Comparison of ENCODE assay signal across 8 cellular contexts in the genomic region with DNA sequence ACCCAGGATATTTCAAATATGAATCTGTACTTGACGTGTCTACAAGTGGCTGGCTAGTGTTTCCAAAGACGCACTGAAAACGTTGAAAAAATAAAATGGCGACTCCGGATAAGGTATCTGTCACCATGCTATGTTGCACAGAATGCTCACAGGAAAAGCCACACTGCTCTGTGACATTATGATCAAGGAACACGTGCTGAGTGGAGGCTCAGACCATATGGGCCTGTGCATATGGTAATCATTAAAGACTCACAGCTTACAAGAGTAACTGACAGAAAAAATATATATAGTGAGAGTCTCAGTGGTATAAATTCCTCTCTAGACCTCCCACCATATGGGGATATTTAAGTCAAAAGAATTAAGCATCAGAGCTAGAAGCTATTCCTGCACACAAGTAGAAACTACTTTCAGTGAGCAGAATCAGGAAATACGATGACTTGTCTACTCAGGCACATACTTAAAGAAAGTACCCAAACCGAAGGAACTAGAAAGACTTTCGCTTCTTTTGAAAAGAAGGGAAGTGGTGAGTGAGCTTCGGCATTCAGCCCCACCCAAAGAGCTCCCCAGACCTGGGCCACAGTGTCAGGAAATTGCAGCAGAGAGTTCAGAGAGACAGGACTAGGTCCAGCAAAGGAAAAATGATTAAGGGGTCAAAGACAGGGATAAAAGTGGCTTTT.
DNase-seq lines count a peak whose midpoint lies in the region; ATAC-seq and TF ChIP-seq lines count a peak whose summit lies in the region.

No MANE protein-coding gene starts in this region.

- no peaks in the 10 kb centered on the region for H3K27me3 ChIP-seq in CD4-positive, alpha-beta memory T cell (ENCODE audit: insufficient read depth, low read length)
- H3K27me3 ChIP-seq in transverse colon (no peaks in the 10 kb centered on the region), dorsolateral prefrontal cortex (peaks cover 0 to 14% (median 0%) of the 10 kb centered on the region in 45 donors)

- WGBS in transverse colon (ENCODE audit: low coverage in 1 of 2), 2 donors, result 62 to 65% methylated on average over 10 of the region's 10 CpGs

- peaks cover 33 to 61% (median 49%) of the 10 kb centered on the region in 4 donors for H3K4me1 Mint-ChIP-seq in CD4-positive, alpha-beta memory T cell
- H3K4me1 Mint-ChIP-seq in IgD-negative memory B cell, result peaks cover 20 to 28% (median 28%) of the 10 kb centered on the region in 3 donors

- H3K27ac ChIP-seq in CD4-positive, alpha-beta memory T cell (ENCODE audit: low read depth, low read length), result peak overlapping the region; percentile 65
- H3K27ac ChIP-seq in transverse colon (peak overlapping the region in 2 of 4 donors; percentile 32 to 44), dorsolateral prefrontal cortex (no peak overlapping the region)

- TF ChIP-seq EP300 in transverse colon (IDR thresholded peaks at IDR 0.05; ENCODE audit: low read depth), result no peak

- TF ChIP-seq CTCF in transverse colon (IDR thresholded peaks at IDR 0.05), result no peak
- TF ChIP-seq CTCF in dorsolateral prefrontal cortex (IDR thresholded peaks at IDR 0.05 in 54 of 56, conservative IDR thresholded peaks at IDR 0.05 in 2 of 56; ENCODE audit: low read depth in 1 of 56, partially characterized antibody in 56 of 56), result no peak

- ATAC-seq in GM21390 (IDR thresholded peaks at IDR 0.05; ENCODE audit: unreplicated experiment) (peak; percentile 97), left colon (peak; percentile 32)

- intact Hi-C loops in CD4-positive, alpha-beta memory T cell (cut with micrococcal nuclease), result loop anchor here (1.0 to 10.0 kb wide), 6 partner anchors 14 to 1507 kb away; a partner anchor contains a TSS
- intact Hi-C loops in left colon (cut with DNase I, micrococcal nuclease) (no loop called here), transverse colon (cut with DNase I; ENCODE audit: low total_unique reads) (no loop called here), dorsolateral prefrontal cortex (cut with DNase I) (no loop called here)

- no peaks in the 10 kb centered on the region for H3K9me3 ChIP-seq in CD4-positive, alpha-beta memory T cell (ENCODE audit: control insufficient read depth in 1 of 2, low read length in 2 of 2)
- H3K9me3 ChIP-seq in transverse colon, result no peaks in the 10 kb centered on the region

- H3K36me3 Mint-ChIP-seq in CD4-positive, alpha-beta memory T cell, result peaks cover 0 to 4% of the 10 kb centered on the region in 2 donors
- peaks cover 2% of the 10 kb centered on the region for H3K36me3 Mint-ChIP-seq in IgD-negative memory B cell

- POLR2A ChIA-PET in CD4-positive, alpha-beta memory T cell (lab: Charles Lee; ENCODE audit: partially characterized antibody), result interaction anchor here (0.7 to 10.5 kb wide), 12 partner anchors 13 to 864 kb away, joined by 3 to 420 read pairs (median 5); a partner anchor contains a TSS

- DNase-seq in CD4-positive, alpha-beta memory T cell, result peak; percentile 74 to 86 (median 80)
- DNase-seq in activated CD8-positive, alpha-beta memory T cell treated with anti-CD3 and anti-CD28 coated beads, Interleukin-2, amount 50 U/mL, for 48 hours, result peak; percentile 62
- DNase-seq in left colon (no peak), transverse colon (peak; percentile 31), dorsolateral prefrontal cortex (no peak), SW 1271 (lab: John Stamatoyannopoulos, UW) (no peak)

- no peak overlapping the region for H3K4me3 ChIP-seq in CD4-positive, alpha-beta memory T cell (ENCODE audit: low read length in 2 of 2)
- H3K4me3 ChIP-seq in transverse colon (no peak overlapping the region), dorsolateral prefrontal cortex (no peak overlapping the region)

- TF ChIP-seq POLR2A in transverse colon (IDR thresholded peaks at IDR 0.05), result no peak

- in situ Hi-C loops in transverse colon (cut with MboI; ENCODE audit: low pct_ligation_motif_present in 1 of 4, low pct_unique_long_range_greater_than_20kb in 1 of 4, low sequenced_read_pairs in 3 of 4), result no loop called here

- H3K9me3 Mint-ChIP-seq in CD4-positive, alpha-beta memory T cell, result peaks cover 0 to 3% (median 0%) of the 10 kb centered on the region in 8 donors
- peaks cover 0 to 1% (median 0%) of the 10 kb centered on the region in 3 donors for H3K9me3 Mint-ChIP-seq in IgD-negative memory B cell

- CTCF ChIA-PET in CD4-positive, alpha-beta memory T cell (lab: Charles Lee; ENCODE audit: partially characterized antibody), result interaction anchor here (0.9 to 5.9 kb wide), 13 partner anchors 8 to 115 kb away, joined by 3 to 72 read pairs (median 6); a partner anchor contains a TSS

- no peaks in the 10 kb centered on the region for H3K27me3 Mint-ChIP-seq in CD4-positive, alpha-beta memory T cell
- no peaks in the 10 kb centered on the region for H3K27me3 Mint-ChIP-seq in IgD-negative memory B cell

- H3K36me3 ChIP-seq in CD4-positive, alpha-beta memory T cell (ENCODE audit: insufficient read depth, low read length), result no peaks in the 10 kb centered on the region
- no peaks in the 10 kb centered on the region for H3K36me3 ChIP-seq in transverse colon

- H3K4me1 ChIP-seq in CD4-positive, alpha-beta memory T cell (ENCODE audit: insufficient read depth, low read length), result peaks cover 58% of the 10 kb centered on the region
- H3K4me1 ChIP-seq in transverse colon, result peaks cover 0 to 40% (median 11%) of the 10 kb centered on the region in 4 donors

- peak overlapping the region; percentile 41 to 87 (median 80) for H3K4me3 Mint-ChIP-seq in CD4-positive, alpha-beta memory T cell
- peak overlapping the region; percentile 0 to 86 (median 68) for H3K4me3 Mint-ChIP-seq in IgD-negative memory B cell

- H3K27ac Mint-ChIP-seq in CD4-positive, alpha-beta memory T cell, result peak overlapping the region; percentile 85 to 98 (median 97)
- H3K27ac Mint-ChIP-seq in IgD-negative memory B cell, result peak overlapping the region; percentile 11 to 92 (median 89)

Comparison
In these comparisons a context has a peak if more than half of its experiments do, and no peak if none do; other contexts are left out.
1. DNase-seq: peak in CD4-positive, alpha-beta memory T cell (5 of 5), activated CD8-positive, alpha-beta memory T cell treated with anti-CD3 and anti-CD28 coated beads, Interleukin-2, amount 50 U/mL, for 48 hours (single experiment) and transverse colon (single experiment); none in left colon (0 of 2), dorsolateral prefrontal cortex (0 of 10) and SW 1271 (0 of 2).